ENCODE assay signal across 14 cellular contexts in genomic region chr19:39084732-39085080, GRCh38. TPM values are rescaled to one million over a fixed set of nuclear protein-coding genes. Genes with fewer than 3 reads are reported as not detected.
DNase-seq lines count a peak whose midpoint lies in the region; ATAC-seq, FAIRE-seq and TF ChIP-seq lines count a peak whose summit lies in the region.
"Had no signal": no experiment of that assay in that cellular context is flagged by ENCODE, and none has a peak within 500 bp of the region (broad histone marks: within the 10 kb centered on the region; RNA-seq: fewer than 3 reads in every experiment).

No MANE protein-coding gene starts in this region.

- 37% methylated on average over 7 of the region's 7 CpGs; no CpG with 5 or more reads in 1 of the 2 experiments for WGBS in H1 (ENCODE audit: extremely low coverage in 1 of 2, insufficient coverage in 1 of 2, insufficient read length in 1 of 2, insufficient replicate concordance in 2 of 2, low coverage in 1 of 2, low lambda C conversion rate in 2 of 2, missing lambda C conversion rate in 1 of 2), 2 experiments

- CTCF ChIA-PET in Panc1 (lab: Charles Lee) (interaction anchor here (0.6 to 1.0 kb wide), 3 partner anchors 9 to 194 kb away, joined by 3 read pairs; no protein-coding TSS in a partner anchor), H1 (lab: Charles Lee; ENCODE audit: partially characterized antibody) (interaction anchor here (1.5 to 2.8 kb wide), 2 partner anchors 25 to 32 kb away, joined by 3 to 7 read pairs; no protein-coding TSS in a partner anchor)

- H3K9ac ChIP-seq in H1 (replicated peaks in 1 of 4; ENCODE audit: extremely low read depth in 1 of 4, low read depth in 3 of 4, low read length in 3 of 4) (no peak overlapping the region), neural cell (ENCODE audit: low read length) (no peak overlapping the region)

- peak overlapping the region; percentile 61 for H2BK15ac ChIP-seq in H1 (ENCODE audit: low read length)

- H2AFZ ChIP-seq in H1 (ENCODE audit: low read length) (peak overlapping the region; percentile 82; the same call in 1 of the 2 replicates), neural cell (ENCODE audit: low read depth, low read length) (no peak overlapping the region)

- intact Hi-C loops in Panc1 (cut with micrococcal nuclease; ENCODE audit: unreplicated experiment): no loop called here

- H3K79me1 ChIP-seq in H1 (ENCODE audit: low read depth, low read length): no peaks in the 10 kb centered on the region

- in situ Hi-C loops in G401 (cut with HindIII; ENCODE audit: low sequenced_read_pairs) (no loop called here), Panc1 (cut with HindIII; ENCODE audit: low pct_unique_long_range_greater_than_20kb, low sequenced_read_pairs) (no loop called here)

- H2BK5ac ChIP-seq in H1 (ENCODE audit: low read depth, low read length): no peak overlapping the region

- H2AK5ac ChIP-seq in H1 (ENCODE audit: low read depth, low read length): 0 out of 2 replicates have a peak overlapping the region, but pooled peaks have one; percentile 9

- peak overlapping the region; percentile 60; the same call in 1 of the 2 replicates for H2BK12ac ChIP-seq in H1 (ENCODE audit: low read depth, low read length)

- TF ChIP-seq RAD21 in H1 (IDR thresholded peaks at IDR 0.05 in 1 of 2, conservative IDR thresholded peaks at IDR 0.05 in 1 of 2; ENCODE audit: low read depth in 2 of 2, low read length in 2 of 2) (no peak), neural cell (conservative IDR thresholded peaks at IDR 0.05) (no peak)

- no peaks in the 10 kb centered on the region for H3K36me3 ChIP-seq in Panc1 (ENCODE audit: control insufficient read depth, insufficient read depth, low read length)
- H3K36me3 ChIP-seq in H1 (ENCODE audit: control insufficient read depth in 2 of 4, insufficient read depth in 4 of 4, low read length in 3 of 4): no peaks in the 10 kb centered on the region
- no peaks in the 10 kb centered on the region for H3K36me3 ChIP-seq in neural cell (ENCODE audit: insufficient read depth, low read length)
- H3K36me3 ChIP-seq: adrenal gland had no signal

- no peak overlapping the region for H4K5ac ChIP-seq in H1 (ENCODE audit: insufficient read length, low read depth, low read length)

- peak overlapping the region; percentile 90; the same call in 1 of the 2 replicates for H2BK20ac ChIP-seq in H1 (ENCODE audit: low read length)

- DNase-seq in G401 (ENCODE audit: low spot score): peak; percentile 39
- DNase-seq in Panc1 (ENCODE audit: low read depth, low spot score): peak; percentile 74
- peak in 1 of 2 experiments; percentile 64 for DNase-seq in H1 (ENCODE audit: low read depth in 1 of 2, low spot score in 2 of 2)
- no peak for DNase-seq in MV-4-11 (lab: John Stamatoyannopoulos, UW)
- no peak for DNase-seq in dermis blood vessel endothelial cell
- DNase-seq in epidermal melanocyte (ENCODE audit: insufficient read length, low spot score): no peak
- DNase-seq: adrenal gland, GF-D8, NCI-H2171, retina had no signal

- TF ChIP-seq POLR2A in H1 (IDR thresholded peaks at IDR 0.05; ENCODE audit: control extremely low read depth in 1 of 2, low read depth in 2 of 2, low read length in 2 of 2): no peak

- no peak overlapping the region for H2BK120ac ChIP-seq in H1 (replicated peaks; ENCODE audit: low read depth, low read length)

- BruUV-seq in Panc1 (replicated peaks; lab: Mats Ljungman, UMichigan): TSS peak; percentile 77

- H4K20me1 ChIP-seq in H1 (replicated peaks in 1 of 2; ENCODE audit: control insufficient read depth in 1 of 2, insufficient read depth in 2 of 2, low read length in 2 of 2) (no peaks in the 10 kb centered on the region), neural cell (ENCODE audit: insufficient read depth) (no peaks in the 10 kb centered on the region)

- no peak for TF ChIP-seq CTCF in Panc1 (IDR thresholded peaks at IDR 0.05)
- TF ChIP-seq CTCF in H1 (IDR thresholded peaks at IDR 0.05; ENCODE audit: control extremely low read depth in 1 of 3, insufficient read depth in 1 of 3, low read depth in 1 of 3, low read length in 3 of 3): no peak
- TF ChIP-seq CTCF in neural cell (IDR thresholded peaks at IDR 0.05; ENCODE audit: poor library complexity, severe bottlenecking): no peak

- H3K4me2 ChIP-seq in H1 (ENCODE audit: insufficient read depth in 1 of 2, low read depth in 2 of 2, low read length in 2 of 2) (peak overlapping the region; percentile 60 to 85), neural cell (ENCODE audit: low read length) (no peak overlapping the region)

- H4K91ac ChIP-seq in H1 (replicated peaks; ENCODE audit: insufficient read length, low read length): no peak overlapping the region

- H3K27ac ChIP-seq in Panc1 (ENCODE audit: low read length): peak overlapping the region; percentile 39
- H3K27ac ChIP-seq in H1 (ENCODE audit: low read depth, low read length): no peak overlapping the region
- no peak overlapping the region for H3K27ac ChIP-seq in neural cell (ENCODE audit: low read length)
- H3K27ac ChIP-seq: adrenal gland had no signal

- no peaks in the 10 kb centered on the region for H3F3A ChIP-seq in neural cell (ENCODE audit: insufficient read depth, low read length, poor library complexity, severe bottlenecking)

- POLR2A ChIA-PET in Panc1 (lab: Charles Lee) (no interaction called here), H1 (lab: Charles Lee; ENCODE audit: partially characterized antibody) (interaction anchor here (0.5 to 2.5 kb wide), 6 partner anchors 9 to 306 kb away, joined by 3 to 7 read pairs (median 4); partner anchors contain the start of genes PAF1 and SYCN)

- no peak overlapping the region for H4K8ac ChIP-seq in H1 (ENCODE audit: extremely low read depth, insufficient read depth, low read length)

- FAIRE-seq in H1 (lab: Jason Lieb, UNC): no peak

- H3K23me2 ChIP-seq in H1 (ENCODE audit: low read depth, low read length): peaks cover 4% of the 10 kb centered on the region; the same call in 1 of the 2 replicates

- H3K23ac ChIP-seq in H1 (ENCODE audit: insufficient read length): no peak overlapping the region

- H3K56ac ChIP-seq in H1 (replicated peaks; ENCODE audit: insufficient read length, low read depth, low read length): no peak overlapping the region

- H3K9me3 ChIP-seq in Panc1 (ENCODE audit: control insufficient read depth, insufficient read depth, low read depth, low read length) (no peaks in the 10 kb centered on the region), H1 (ENCODE audit: insufficient read depth in 2 of 2, low read depth in 1 of 2, low read length in 1 of 2) (no peaks in the 10 kb centered on the region), neural cell (ENCODE audit: low read length) (no peaks in the 10 kb centered on the region)
- H3K9me3 ChIP-seq: adrenal gland had no signal

- peak; percentile 60 for ATAC-seq in Panc1
- no peak for ATAC-seq in HG02870 (IDR thresholded peaks at IDR 0.05; ENCODE audit: unreplicated experiment)

- no peak overlapping the region; the same call in 1 of the 2 replicates for H3K18ac ChIP-seq in H1 (ENCODE audit: extremely low read depth, low read length)

- H3K27me3 ChIP-seq in Panc1 (ENCODE audit: control insufficient read depth, insufficient read depth, low read length): no peaks in the 10 kb centered on the region
- H3K27me3 ChIP-seq in H1 (replicated peaks in 1 of 4; ENCODE audit: control insufficient read depth in 3 of 4, extremely low read depth in 1 of 4, insufficient read depth in 3 of 4, low read length in 3 of 4): peaks cover 3 to 36% (median 28%) of the 10 kb centered on the region in 4 experiments
- peaks cover 38% of the 10 kb centered on the region for H3K27me3 ChIP-seq in neural cell (ENCODE audit: insufficient read depth, low read depth, low read length)

- H3K9me2 ChIP-seq in neural cell (ENCODE audit: insufficient read depth, low read length): no peaks in the 10 kb centered on the region

- TF ChIP-seq EP300 in H1 (IDR thresholded peaks at IDR 0.05; ENCODE audit: borderline replicate concordance in 1 of 2, low read depth in 2 of 2, low read length in 2 of 2): no peak
- no peak for TF ChIP-seq EP300 in neural cell (conservative IDR thresholded peaks at IDR 0.05; ENCODE audit: poor library complexity, severe bottlenecking)

- H3K4me3 ChIP-seq in Panc1 (ENCODE audit: low read depth in 2 of 2, low read length in 2 of 2) (peak overlapping the region; percentile 35 to 72; a peak in 3 of 4 replicates), H1 (ENCODE audit: extremely low read depth in 1 of 4, insufficient read depth in 2 of 4, low read depth in 3 of 4, low read length in 4 of 4) (peak overlapping the region; percentile 46 to 63 (median 56); a peak in 7 of 8 replicates), neural cell (ENCODE audit: low read length) (peak overlapping the region; percentile 58)
- H3K4me3 ChIP-seq: adrenal gland had no signal

- H3K14ac ChIP-seq in H1 (ENCODE audit: insufficient read length): no peak overlapping the region

- H3K4me1 ChIP-seq in Panc1 (ENCODE audit: control insufficient read depth, insufficient read depth, low read length) (peaks cover 50% of the 10 kb centered on the region), H1 (replicated peaks in 1 of 4; ENCODE audit: control insufficient read depth in 3 of 4, insufficient read depth in 4 of 4, low read length in 3 of 4) (peaks cover 0 to 8% (median 2%) of the 10 kb centered on the region in 4 experiments; a peak in 3 of 7 replicates)
- H3K4me1 ChIP-seq: adrenal gland had no signal

- H3K79me2 ChIP-seq in H1 (ENCODE audit: control insufficient read depth in 1 of 2, insufficient read depth in 2 of 2, low read length in 2 of 2): no peaks in the 10 kb centered on the region
- no peaks in the 10 kb centered on the region for H3K79me2 ChIP-seq in neural cell (replicated peaks; ENCODE audit: insufficient read depth, low read length)

- H3K4ac ChIP-seq in H1 (replicated peaks; ENCODE audit: insufficient read length, low read depth, low read length): no peak overlapping the region

RNA-seq across cellular contexts. Expression of gene ACP7, which starts 0.5 kb away (rescaled TPM):
- total RNA-seq in G401 (2014; rRNA removed; shearing (Covaris generic)): not detected in 2 replicates
- total RNA-seq in Panc1 (2021; ENCODE audit: unreplicated experiment) (10.3 TPM), dermis blood vessel endothelial cell (0.19 TPM in 1 of 2 replicates, not detected in the other)
- polyA plus RNA-seq in Panc1 (2012; ENCODE audit: insufficient read length): 8.1 TPM
- 0.50 and 0.98 TPM in 2 replicates for total RNA-seq in H1 (2021; fragmentation: NEBNext Ultra II Directional; extraction: Animal tissue kit (Norgen Biotek cat#: 25700))
- polyA plus RNA-seq in H1 (2011; rRNA removed) (0.27 and 0.58 TPM in 2 replicates), neural cell (not detected in 2 replicates)
- polyA plus RNA-seq in H1 (2011; cell fraction: cytosol; rRNA removed): 0.36 TPM
- 0.83 TPM for polyA plus RNA-seq in H1 (2011; cell fraction: nucleus; rRNA removed)
- polyA plus RNA-seq in H1 (2012, experiment 1 of 2): 0.55 to 0.78 TPM (median 0.67 TPM) in 4 replicates
- 0.45 TPM for polyA plus RNA-seq in H1 (2012, experiment 2 of 2)
- 0.30 TPM for polyA plus RNA-seq in H1 (2013, experiment 1 of 2)
- polyA plus RNA-seq in H1 (2013, experiment 2 of 2): 0.29 TPM
- 0.19 and 0.76 TPM in 2 replicates for polyA minus RNA-seq in H1 (2011; rRNA and poly(A)+ RNA removed)
- not detected for polyA minus RNA-seq in H1 (2011; cell fraction: cytosol; rRNA and poly(A)+ RNA removed)
- polyA minus RNA-seq in H1 (2011; cell fraction: nucleus; rRNA and poly(A)+ RNA removed): 0.70 TPM
- not detected in 2 replicates for polyA minus RNA-seq in neural cell
- total RNA-seq: adrenal gland, mononuclear cell had no signal
- polyA plus RNA-seq: adrenal gland, CD14-positive monocyte had no signal

RNA-seq across cellular contexts. Expression of gene PAK4, which starts 40.9 kb away (rescaled TPM):
- 12.8 and 15.3 TPM in 2 replicates for total RNA-seq in G401 (2014; rRNA removed; shearing (Covaris generic))
- total RNA-seq in Panc1 (2021; ENCODE audit: unreplicated experiment) (311 TPM), dermis blood vessel endothelial cell (5.8 and 17.4 TPM in 2 replicates)
- polyA plus RNA-seq in Panc1 (2012; ENCODE audit: insufficient read length): 362 TPM
- total RNA-seq in H1 (2021; fragmentation: NEBNext Ultra II Directional; extraction: Animal tissue kit (Norgen Biotek cat#: 25700)): 64.4 and 67.6 TPM in 2 replicates
- polyA plus RNA-seq in H1 (2011; rRNA removed) (50.7 and 107 TPM in 2 replicates), neural cell (5.4 and 7.2 TPM in 2 replicates)
- polyA plus RNA-seq in H1 (2011; cell fraction: cytosol; rRNA removed): 55.5 TPM
- polyA plus RNA-seq in H1 (2011; cell fraction: nucleus; rRNA removed): 89.7 TPM
- 40.5 to 57.3 TPM (median 53.1 TPM) in 4 replicates for polyA plus RNA-seq in H1 (2012, experiment 1 of 2)
- 64.2 TPM for polyA plus RNA-seq in H1 (2012, experiment 2 of 2)
- 47.5 TPM for polyA plus RNA-seq in H1 (2013, experiment 1 of 2)
- 47.5 TPM for polyA plus RNA-seq in H1 (2013, experiment 2 of 2)
- polyA minus RNA-seq in H1 (2011; rRNA and poly(A)+ RNA removed): 17.7 and 25.9 TPM in 2 replicates
- 39.9 TPM for polyA minus RNA-seq in H1 (2011; cell fraction: cytosol; rRNA and poly(A)+ RNA removed)
- 22.8 TPM for polyA minus RNA-seq in H1 (2011; cell fraction: nucleus; rRNA and poly(A)+ RNA removed)
- polyA minus RNA-seq in neural cell: 5.6 and 7.8 TPM in 2 replicates

RNA-seq across cellular contexts. Expression of gene FBXO27, which starts 52.4 kb away (rescaled TPM):
- 44.0 and 52.2 TPM in 2 replicates for total RNA-seq in G401 (2014; rRNA removed; shearing (Covaris generic))
- total RNA-seq in Panc1 (2021; ENCODE audit: unreplicated experiment): 443 TPM
- 429 TPM for polyA plus RNA-seq in Panc1 (2012; ENCODE audit: insufficient read length)
- total RNA-seq in H1 (2021; fragmentation: NEBNext Ultra II Directional; extraction: Animal tissue kit (Norgen Biotek cat#: 25700)): 18.8 and 25.5 TPM in 2 replicates
- 10.9 and 16.8 TPM in 2 replicates for polyA plus RNA-seq in H1 (2011; rRNA removed)
- polyA plus RNA-seq in H1 (2011; cell fraction: cytosol; rRNA removed): 21.3 TPM
- polyA plus RNA-seq in H1 (2011; cell fraction: nucleus; rRNA removed): 28.0 TPM
- polyA plus RNA-seq in H1 (2012, experiment 1 of 2): 11.1 to 24.3 TPM (median 18.8 TPM) in 4 replicates
- polyA plus RNA-seq in H1 (2012, experiment 2 of 2): 12.8 TPM
- polyA plus RNA-seq in H1 (2013, experiment 1 of 2): 13.2 TPM
- polyA plus RNA-seq in H1 (2013, experiment 2 of 2): 13.1 TPM
- polyA minus RNA-seq in H1 (2011; rRNA and poly(A)+ RNA removed): 29.2 and 45.6 TPM in 2 replicates
- 21.2 TPM for polyA minus RNA-seq in H1 (2011; cell fraction: cytosol; rRNA and poly(A)+ RNA removed)
- polyA minus RNA-seq in H1 (2011; cell fraction: nucleus; rRNA and poly(A)+ RNA removed): 36.3 TPM
- polyA plus RNA-seq in neural cell: 2.7 and 6.2 TPM in 2 replicates
- polyA minus RNA-seq in neural cell: 2.7 and 3.9 TPM in 2 replicates
- total RNA-seq in dermis blood vessel endothelial cell: 0.98 and 1.5 TPM in 2 replicates
- total RNA-seq: mononuclear cell had no signal
- polyA plus RNA-seq: CD14-positive monocyte had no signal

Comparison
In these comparisons a context has a peak if more than half of its experiments do, and no peak if none do; other contexts are left out.
1. DNase-seq: peak in G401 (single experiment) and Panc1 (single experiment); none in MV-4-11 (single experiment), dermis blood vessel endothelial cell (single experiment) and epidermal melanocyte (single experiment).
2. Peak in every context shown above with its lines, with median percentiles within 50 percentile points of each other: H3K4me3 ChIP-seq.